Comparison of ENCODE assay signal across 8 cellular contexts in genomic region chr9:135960328-135961276, GRCh38. TPM values are rescaled to one million over a fixed set of nuclear protein-coding genes. Genes with fewer than 3 reads are reported as not detected.
DNase-seq lines count a peak whose midpoint lies in the region; ATAC-seq and TF ChIP-seq lines count a peak whose summit lies in the region.

No MANE protein-coding gene starts in this region.

- no peak for DNase-seq in activated T-cell treated with anti-CD3 and anti-CD28 coated beads, Interleukin-2, amount 50 U/mL, for 24 hours
- DNase-seq in activated T-cell treated with anti-CD3 and anti-CD28 coated beads for 4 hours = no peak
- DNase-seq in SKM-1 treated with dmso at 0.1 percent for 144 hours (lab: John Stamatoyannopoulos, UW; ENCODE audit: unreplicated experiment) = peak; percentile 27
- DNase-seq in nephron progenitor cell = no peak
- no peak for DNase-seq in SHP77 treated with DMSO at 0.1 percent for 48 hours (lab: John Stamatoyannopoulos, UW)
- no peak for DNase-seq in central memory CD4-positive, alpha-beta T cell

- no peak for TF ChIP-seq CTCF in nephron progenitor cell (IDR thresholded peaks at IDR 0.05)

- H3K36me3 Mint-ChIP-seq in activated T-cell treated with anti-CD3 and anti-CD28 coated beads, Interleukin-2, amount 50 U/mL, for 24 hours (ENCODE audit: low read depth) = peaks cover 17% of the 10 kb centered on the region
- no peaks in the 10 kb centered on the region for H3K36me3 Mint-ChIP-seq in nephron progenitor cell (ENCODE audit: low read depth)

- ATAC-seq in HG03097 (IDR thresholded peaks at IDR 0.05; ENCODE audit: low FRiP score, unreplicated experiment) (peak; percentile 17), esophagus mucosa (peak; percentile 13)

- H3K27me3 Mint-ChIP-seq in activated T-cell treated with anti-CD3 and anti-CD28 coated beads, Interleukin-2, amount 50 U/mL, for 24 hours = no peaks in the 10 kb centered on the region
- peaks cover 31% of the 10 kb centered on the region for H3K27me3 Mint-ChIP-seq in nephron progenitor cell (ENCODE audit: low read depth, poor library complexity)

- peaks cover 39% of the 10 kb centered on the region for H3K4me1 Mint-ChIP-seq in activated T-cell treated with anti-CD3 and anti-CD28 coated beads, Interleukin-2, amount 50 U/mL, for 24 hours (ENCODE audit: low read depth)
- peaks cover 40% of the 10 kb centered on the region for H3K4me1 Mint-ChIP-seq in nephron progenitor cell

- H3K27ac Mint-ChIP-seq in activated T-cell treated with anti-CD3 and anti-CD28 coated beads, Interleukin-2, amount 50 U/mL, for 24 hours = peak overlapping the region; percentile 74
- no peak overlapping the region for H3K27ac Mint-ChIP-seq in nephron progenitor cell

- peak overlapping the region; percentile 89 for H3K4me3 Mint-ChIP-seq in activated T-cell treated with anti-CD3 and anti-CD28 coated beads, Interleukin-2, amount 50 U/mL, for 24 hours
- peak overlapping the region; percentile 88 for H3K4me3 Mint-ChIP-seq in nephron progenitor cell

- no peaks in the 10 kb centered on the region for H3K9me3 Mint-ChIP-seq in activated T-cell treated with anti-CD3 and anti-CD28 coated beads, Interleukin-2, amount 50 U/mL, for 24 hours
- no peaks in the 10 kb centered on the region for H3K9me3 Mint-ChIP-seq in nephron progenitor cell

RNA-seq across cellular contexts. Expression of gene UBAC1, which starts 0.6 kb away (rescaled TPM):
- total RNA-seq in esophagus mucosa = 42.6 TPM

RNA-seq across cellular contexts. Expression of gene CAMSAP1, which starts 53.3 kb away (rescaled TPM):
- 52.7 TPM for total RNA-seq in esophagus mucosa
